ENCODE assay signal across 1 cellular context in the genomic region with DNA sequence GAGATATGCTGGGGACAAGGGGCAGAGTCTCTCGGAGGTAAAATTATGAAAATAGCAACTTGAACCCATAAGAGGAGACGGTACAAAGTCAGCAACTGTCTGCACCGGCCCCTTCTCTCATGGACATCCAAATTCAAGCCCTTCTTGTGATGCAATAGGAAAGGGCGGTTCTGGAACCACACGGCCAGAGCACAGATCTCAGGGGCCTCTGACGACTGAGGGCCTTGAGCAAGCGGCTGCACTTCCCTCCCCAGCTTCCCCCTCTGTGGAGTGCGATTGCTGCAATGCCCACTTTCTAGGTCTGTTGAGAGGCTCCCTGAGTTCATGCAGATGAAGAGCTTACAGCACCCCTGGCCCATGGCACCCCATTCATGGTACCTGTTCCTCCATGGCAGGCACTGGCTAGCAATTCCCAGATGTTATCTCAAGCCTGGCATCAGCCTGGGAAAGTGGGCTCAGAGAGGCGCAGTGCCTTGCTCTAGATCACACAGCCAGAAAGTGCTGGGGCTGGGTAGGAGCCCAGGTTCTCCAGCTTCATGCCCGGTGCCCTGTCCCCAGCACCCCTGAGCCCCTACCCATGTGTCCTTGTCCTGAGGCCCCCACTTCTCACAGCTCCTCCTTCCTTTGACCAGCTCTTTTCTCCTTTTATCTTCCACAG.
TF ChIP-seq lines count a peak whose summit lies in the region.

No MANE protein-coding gene starts in this region.

TF ChIP-seq in HepG2, 621 proteins besides CTCF, POLR2A, EP300 and RAD21 (continued from another document and continues in another):
- TF ChIP-seq, protein P1, sequence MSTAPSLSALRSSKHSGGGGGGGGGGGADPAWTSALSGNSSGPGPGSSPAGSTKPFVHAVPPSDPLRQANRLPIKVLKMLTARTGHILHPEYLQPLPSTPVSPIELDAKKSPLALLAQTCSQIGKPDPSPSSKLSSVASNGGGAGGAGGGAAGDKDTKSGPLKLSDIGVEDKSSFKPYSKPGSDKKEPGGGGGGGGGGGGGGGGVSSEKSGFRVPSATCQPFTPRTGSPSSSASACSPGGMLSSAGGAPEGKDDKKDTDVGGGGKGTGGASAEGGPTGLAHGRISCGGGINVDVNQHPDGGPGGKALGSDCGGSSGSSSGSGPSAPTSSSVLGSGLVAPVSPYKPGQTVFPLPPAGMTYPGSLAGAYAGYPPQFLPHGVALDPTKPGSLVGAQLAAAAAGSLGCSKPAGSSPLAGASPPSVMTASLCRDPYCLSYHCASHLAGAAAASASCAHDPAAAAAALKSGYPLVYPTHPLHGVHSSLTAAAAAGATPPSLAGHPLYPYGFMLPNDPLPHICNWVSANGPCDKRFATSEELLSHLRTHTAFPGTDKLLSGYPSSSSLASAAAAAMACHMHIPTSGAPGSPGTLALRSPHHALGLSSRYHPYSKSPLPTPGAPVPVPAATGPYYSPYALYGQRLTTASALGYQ (CRISPR knock-in tag; IDR thresholded peaks at IDR 0.05): no peak
- TF ChIP-seq, protein P2, sequence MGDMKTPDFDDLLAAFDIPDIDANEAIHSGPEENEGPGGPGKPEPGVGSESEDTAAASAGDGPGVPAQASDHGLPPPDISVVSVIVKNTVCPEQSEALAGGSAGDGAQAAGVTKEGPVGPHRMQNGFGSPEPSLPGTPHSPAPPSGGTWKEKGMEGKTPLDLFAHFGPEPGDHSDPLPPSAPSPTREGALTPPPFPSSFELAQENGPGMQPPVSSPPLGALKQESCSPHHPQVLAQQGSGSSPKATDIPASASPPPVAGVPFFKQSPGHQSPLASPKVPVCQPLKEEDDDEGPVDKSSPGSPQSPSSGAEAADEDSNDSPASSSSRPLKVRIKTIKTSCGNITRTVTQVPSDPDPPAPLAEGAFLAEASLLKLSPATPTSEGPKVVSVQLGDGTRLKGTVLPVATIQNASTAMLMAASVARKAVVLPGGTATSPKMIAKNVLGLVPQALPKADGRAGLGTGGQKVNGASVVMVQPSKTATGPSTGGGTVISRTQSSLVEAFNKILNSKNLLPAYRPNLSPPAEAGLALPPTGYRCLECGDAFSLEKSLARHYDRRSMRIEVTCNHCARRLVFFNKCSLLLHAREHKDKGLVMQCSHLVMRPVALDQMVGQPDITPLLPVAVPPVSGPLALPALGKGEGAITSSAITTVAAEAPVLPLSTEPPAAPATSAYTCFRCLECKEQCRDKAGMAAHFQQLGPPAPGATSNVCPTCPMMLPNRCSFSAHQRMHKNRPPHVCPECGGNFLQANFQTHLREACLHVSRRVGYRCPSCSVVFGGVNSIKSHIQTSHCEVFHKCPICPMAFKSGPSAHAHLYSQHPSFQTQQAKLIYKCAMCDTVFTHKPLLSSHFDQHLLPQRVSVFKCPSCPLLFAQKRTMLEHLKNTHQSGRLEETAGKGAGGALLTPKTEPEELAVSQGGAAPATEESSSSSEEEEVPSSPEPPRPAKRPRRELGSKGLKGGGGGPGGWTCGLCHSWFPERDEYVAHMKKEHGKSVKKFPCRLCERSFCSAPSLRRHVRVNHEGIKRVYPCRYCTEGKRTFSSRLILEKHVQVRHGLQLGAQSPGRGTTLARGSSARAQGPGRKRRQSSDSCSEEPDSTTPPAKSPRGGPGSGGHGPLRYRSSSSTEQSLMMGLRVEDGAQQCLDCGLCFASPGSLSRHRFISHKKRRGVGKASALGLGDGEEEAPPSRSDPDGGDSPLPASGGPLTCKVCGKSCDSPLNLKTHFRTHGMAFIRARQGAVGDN (CRISPR knock-in tag; IDR thresholded peaks at IDR 0.05): peak; percentile 79
- TF ChIP-seq ATRX (CRISPR knock-in tag; IDR thresholded peaks at IDR 0.05; ENCODE audit: borderline replicate concordance): no peak
- TF ChIP-seq, protein P3, sequence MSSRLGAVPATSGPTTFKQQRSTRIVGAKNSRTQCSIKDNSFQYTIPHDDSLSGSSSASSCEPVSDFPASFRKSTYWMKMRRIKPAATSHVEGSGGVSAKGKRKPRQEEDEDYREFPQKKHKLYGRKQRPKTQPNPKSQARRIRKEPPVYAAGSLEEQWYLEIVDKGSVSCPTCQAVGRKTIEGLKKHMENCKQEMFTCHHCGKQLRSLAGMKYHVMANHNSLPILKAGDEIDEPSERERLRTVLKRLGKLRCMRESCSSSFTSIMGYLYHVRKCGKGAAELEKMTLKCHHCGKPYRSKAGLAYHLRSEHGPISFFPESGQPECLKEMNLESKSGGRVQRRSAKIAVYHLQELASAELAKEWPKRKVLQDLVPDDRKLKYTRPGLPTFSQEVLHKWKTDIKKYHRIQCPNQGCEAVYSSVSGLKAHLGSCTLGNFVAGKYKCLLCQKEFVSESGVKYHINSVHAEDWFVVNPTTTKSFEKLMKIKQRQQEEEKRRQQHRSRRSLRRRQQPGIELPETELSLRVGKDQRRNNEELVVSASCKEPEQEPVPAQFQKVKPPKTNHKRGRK (CRISPR knock-in tag; IDR thresholded peaks at IDR 0.05): no peak
- TF ChIP-seq SAFB2 (CRISPR knock-in tag; IDR thresholded peaks at IDR 0.05; ENCODE audit: borderline replicate concordance, low read depth): no peak
- no peak for TF ChIP-seq PLRG1 (conservative IDR thresholded peaks at IDR 0.05)
- TF ChIP-seq GLI4 (CRISPR knock-in tag; IDR thresholded peaks at IDR 0.05; ENCODE audit: borderline replicate concordance): no peak
- TF ChIP-seq RFX1 (IDR thresholded peaks at IDR 0.05): no peak
- TF ChIP-seq, protein P4, sequence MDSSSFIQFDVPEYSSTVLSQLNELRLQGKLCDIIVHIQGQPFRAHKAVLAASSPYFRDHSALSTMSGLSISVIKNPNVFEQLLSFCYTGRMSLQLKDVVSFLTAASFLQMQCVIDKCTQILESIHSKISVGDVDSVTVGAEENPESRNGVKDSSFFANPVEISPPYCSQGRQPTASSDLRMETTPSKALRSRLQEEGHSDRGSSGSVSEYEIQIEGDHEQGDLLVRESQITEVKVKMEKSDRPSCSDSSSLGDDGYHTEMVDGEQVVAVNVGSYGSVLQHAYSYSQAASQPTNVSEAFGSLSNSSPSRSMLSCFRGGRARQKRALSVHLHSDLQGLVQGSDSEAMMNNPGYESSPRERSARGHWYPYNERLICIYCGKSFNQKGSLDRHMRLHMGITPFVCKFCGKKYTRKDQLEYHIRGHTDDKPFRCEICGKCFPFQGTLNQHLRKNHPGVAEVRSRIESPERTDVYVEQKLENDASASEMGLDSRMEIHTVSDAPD (CRISPR knock-in tag; IDR thresholded peaks at IDR 0.05): no peak
- no peak for TF ChIP-seq ZNF562 (CRISPR knock-in tag; IDR thresholded peaks at IDR 0.05; ENCODE audit: borderline replicate concordance)
- TF ChIP-seq, protein P5, sequence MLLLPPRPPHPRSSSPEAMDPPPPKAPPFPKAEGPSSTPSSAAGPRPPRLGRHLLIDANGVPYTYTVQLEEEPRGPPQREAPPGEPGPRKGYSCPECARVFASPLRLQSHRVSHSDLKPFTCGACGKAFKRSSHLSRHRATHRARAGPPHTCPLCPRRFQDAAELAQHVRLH (CRISPR knock-in tag; IDR thresholded peaks at IDR 0.05; ENCODE audit: borderline replicate concordance, low read depth): no peak
- TF ChIP-seq YY1 (IDR thresholded peaks at IDR 0.05; ENCODE audit: insufficient read depth, insufficient replicate concordance, low read depth, low read length): peak; percentile 27
- 0 out of 2 replicates have a peak, but pooled peaks have one; percentile 42 for TF ChIP-seq ZNF570 (CRISPR knock-in tag; IDR thresholded peaks at IDR 0.05; ENCODE audit: borderline replicate concordance)
- no peak for TF ChIP-seq ISL2 (CRISPR knock-in tag; IDR thresholded peaks at IDR 0.05)
- peak; percentile 69 for TF ChIP-seq ZBTB21 (CRISPR knock-in tag; IDR thresholded peaks at IDR 0.05)
- TF ChIP-seq, protein P6, sequence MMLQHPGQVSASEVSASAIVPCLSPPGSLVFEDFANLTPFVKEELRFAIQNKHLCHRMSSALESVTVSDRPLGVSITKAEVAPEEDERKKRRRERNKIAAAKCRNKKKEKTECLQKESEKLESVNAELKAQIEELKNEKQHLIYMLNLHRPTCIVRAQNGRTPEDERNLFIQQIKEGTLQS (CRISPR knock-in tag; IDR thresholded peaks at IDR 0.05): peak; percentile 45; the same call in 1 of the 2 replicates
- peak; percentile 47; the same call in 1 of the 2 replicates for TF ChIP-seq NCOA2 (CRISPR knock-in tag; IDR thresholded peaks at IDR 0.05)
- TF ChIP-seq SOX13 (IDR thresholded peaks at IDR 0.05): no peak
- TF ChIP-seq SOX13 (CRISPR knock-in tag; conservative IDR thresholded peaks at IDR 0.05 in 1 of 2, IDR thresholded peaks at IDR 0.05 in 1 of 2): peak in 1 of 2 experiments; percentile 45; a peak in 2 of 4 replicates
- no peak for TF ChIP-seq KLF16 (CRISPR knock-in tag; IDR thresholded peaks at IDR 0.05)
- TF ChIP-seq HMGA1 (CRISPR knock-in tag; conservative IDR thresholded peaks at IDR 0.05): no peak
- no peak for TF ChIP-seq ZNF33A (CRISPR knock-in tag; IDR thresholded peaks at IDR 0.05; ENCODE audit: borderline replicate concordance)
- TF ChIP-seq ZSCAN20 (CRISPR knock-in tag; IDR thresholded peaks at IDR 0.05; ENCODE audit: borderline replicate concordance): no peak
- peak; percentile 42 for TF ChIP-seq RBFOX2 (IDR thresholded peaks at IDR 0.05; ENCODE audit: low read depth, low read length)
- no peak for TF ChIP-seq ZNF549 (CRISPR knock-in tag; IDR thresholded peaks at IDR 0.05)
- TF ChIP-seq SOX5 (CRISPR knock-in tag; IDR thresholded peaks at IDR 0.05; ENCODE audit: borderline replicate concordance): peak; percentile 21; the same call in 1 of the 2 replicates
- TF ChIP-seq CAMTA2 (CRISPR knock-in tag; IDR thresholded peaks at IDR 0.05; ENCODE audit: borderline replicate concordance): no peak
- peak; percentile 39; the same call in 1 of the 2 replicates for TF ChIP-seq POLR2G (IDR thresholded peaks at IDR 0.05; ENCODE audit: low read depth, low read length)
- no peak for TF ChIP-seq ZNF556 (CRISPR knock-in tag; IDR thresholded peaks at IDR 0.05; ENCODE audit: borderline replicate concordance)
- TF ChIP-seq, protein P7, sequence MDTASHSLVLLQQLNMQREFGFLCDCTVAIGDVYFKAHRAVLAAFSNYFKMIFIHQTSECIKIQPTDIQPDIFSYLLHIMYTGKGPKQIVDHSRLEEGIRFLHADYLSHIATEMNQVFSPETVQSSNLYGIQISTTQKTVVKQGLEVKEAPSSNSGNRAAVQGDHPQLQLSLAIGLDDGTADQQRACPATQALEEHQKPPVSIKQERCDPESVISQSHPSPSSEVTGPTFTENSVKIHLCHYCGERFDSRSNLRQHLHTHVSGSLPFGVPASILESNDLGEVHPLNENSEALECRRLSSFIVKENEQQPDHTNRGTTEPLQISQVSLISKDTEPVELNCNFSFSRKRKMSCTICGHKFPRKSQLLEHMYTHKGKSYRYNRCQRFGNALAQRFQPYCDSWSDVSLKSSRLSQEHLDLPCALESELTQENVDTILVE (CRISPR knock-in tag; IDR thresholded peaks at IDR 0.05): no peak
- TF ChIP-seq, protein P8, sequence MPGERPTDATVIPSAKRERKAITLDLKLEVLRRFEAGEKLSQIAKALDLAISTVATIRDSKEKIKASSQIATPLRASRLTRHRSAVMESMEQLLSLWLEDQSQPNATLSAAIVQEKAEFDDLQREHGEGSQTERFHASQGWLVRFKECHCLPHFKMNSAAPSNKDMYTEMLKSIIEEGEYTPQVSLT (CRISPR knock-in tag; IDR thresholded peaks at IDR 0.05; ENCODE audit: borderline replicate concordance, low read depth): no peak
- TF ChIP-seq, protein P9, sequence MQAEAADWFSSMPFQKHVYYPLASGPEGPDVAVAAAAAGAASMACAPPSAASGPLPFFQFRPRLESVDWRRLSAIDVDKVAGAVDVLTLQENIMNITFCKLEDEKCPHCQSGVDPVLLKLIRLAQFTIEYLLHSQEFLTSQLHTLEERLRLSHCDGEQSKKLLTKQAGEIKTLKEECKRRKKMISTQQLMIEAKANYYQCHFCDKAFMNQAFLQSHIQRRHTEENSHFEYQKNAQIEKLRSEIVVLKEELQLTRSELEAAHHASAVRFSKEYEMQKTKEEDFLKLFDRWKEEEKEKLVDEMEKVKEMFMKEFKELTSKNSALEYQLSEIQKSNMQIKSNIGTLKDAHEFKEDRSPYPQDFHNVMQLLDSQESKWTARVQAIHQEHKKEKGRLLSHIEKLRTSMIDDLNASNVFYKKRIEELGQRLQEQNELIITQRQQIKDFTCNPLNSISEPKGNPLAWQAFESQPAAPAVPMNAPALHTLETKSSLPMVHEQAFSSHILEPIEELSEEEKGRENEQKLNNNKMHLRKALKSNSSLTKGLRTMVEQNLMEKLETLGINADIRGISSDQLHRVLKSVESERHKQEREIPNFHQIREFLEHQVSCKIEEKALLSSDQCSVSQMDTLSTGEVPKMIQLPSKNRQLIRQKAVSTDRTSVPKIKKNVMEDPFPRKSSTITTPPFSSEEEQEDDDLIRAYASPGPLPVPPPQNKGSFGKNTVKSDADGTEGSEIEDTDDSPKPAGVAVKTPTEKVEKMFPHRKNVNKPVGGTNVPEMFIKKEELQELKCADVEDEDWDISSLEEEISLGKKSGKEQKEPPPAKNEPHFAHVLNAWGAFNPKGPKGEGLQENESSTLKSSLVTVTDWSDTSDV (CRISPR knock-in tag; IDR thresholded peaks at IDR 0.05): peak; percentile 52; the same call in 1 of the 2 replicates
- TF ChIP-seq, protein P10, sequence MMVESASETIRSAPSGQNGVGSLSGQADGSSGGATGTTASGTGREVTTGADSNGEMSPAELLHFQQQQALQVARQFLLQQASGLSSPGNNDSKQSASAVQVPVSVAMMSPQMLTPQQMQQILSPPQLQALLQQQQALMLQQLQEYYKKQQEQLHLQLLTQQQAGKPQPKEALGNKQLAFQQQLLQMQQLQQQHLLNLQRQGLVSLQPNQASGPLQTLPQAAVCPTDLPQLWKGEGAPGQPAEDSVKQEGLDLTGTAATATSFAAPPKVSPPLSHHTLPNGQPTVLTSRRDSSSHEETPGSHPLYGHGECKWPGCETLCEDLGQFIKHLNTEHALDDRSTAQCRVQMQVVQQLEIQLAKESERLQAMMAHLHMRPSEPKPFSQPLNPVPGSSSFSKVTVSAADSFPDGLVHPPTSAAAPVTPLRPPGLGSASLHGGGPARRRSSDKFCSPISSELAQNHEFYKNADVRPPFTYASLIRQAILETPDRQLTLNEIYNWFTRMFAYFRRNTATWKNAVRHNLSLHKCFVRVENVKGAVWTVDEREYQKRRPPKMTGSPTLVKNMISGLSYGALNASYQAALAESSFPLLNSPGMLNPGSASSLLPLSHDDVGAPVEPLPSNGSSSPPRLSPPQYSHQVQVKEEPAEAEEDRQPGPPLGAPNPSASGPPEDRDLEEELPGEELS (CRISPR knock-in tag; IDR thresholded peaks at IDR 0.05): no peak; the same call in 1 of the 2 replicates
- TF ChIP-seq KAT7 (CRISPR knock-in tag; IDR thresholded peaks at IDR 0.05; ENCODE audit: borderline replicate concordance): no peak
- TF ChIP-seq KDM5B (CRISPR knock-in tag; IDR thresholded peaks at IDR 0.05; ENCODE audit: borderline replicate concordance): peak; percentile 32; the same call in 1 of the 2 replicates
- TF ChIP-seq TOPORS (CRISPR knock-in tag; IDR thresholded peaks at IDR 0.05): no peak
- peak; percentile 51; the same call in 1 of the 2 replicates for TF ChIP-seq HOXA3 (CRISPR knock-in tag; IDR thresholded peaks at IDR 0.05)
- no peak for TF ChIP-seq ELF1 (CRISPR knock-in tag; IDR thresholded peaks at IDR 0.05)
- TF ChIP-seq, protein P11, sequence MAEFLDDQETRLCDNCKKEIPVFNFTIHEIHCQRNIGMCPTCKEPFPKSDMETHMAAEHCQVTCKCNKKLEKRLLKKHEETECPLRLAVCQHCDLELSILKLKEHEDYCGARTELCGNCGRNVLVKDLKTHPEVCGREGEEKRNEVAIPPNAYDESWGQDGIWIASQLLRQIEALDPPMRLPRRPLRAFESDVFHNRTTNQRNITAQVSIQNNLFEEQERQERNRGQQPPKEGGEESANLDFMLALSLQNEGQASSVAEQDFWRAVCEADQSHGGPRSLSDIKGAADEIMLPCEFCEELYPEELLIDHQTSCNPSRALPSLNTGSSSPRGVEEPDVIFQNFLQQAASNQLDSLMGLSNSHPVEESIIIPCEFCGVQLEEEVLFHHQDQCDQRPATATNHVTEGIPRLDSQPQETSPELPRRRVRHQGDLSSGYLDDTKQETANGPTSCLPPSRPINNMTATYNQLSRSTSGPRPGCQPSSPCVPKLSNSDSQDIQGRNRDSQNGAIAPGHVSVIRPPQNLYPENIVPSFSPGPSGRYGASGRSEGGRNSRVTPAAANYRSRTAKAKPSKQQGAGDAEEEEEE (CRISPR knock-in tag; IDR thresholded peaks at IDR 0.05; ENCODE audit: borderline replicate concordance): no peak
- TF ChIP-seq HNF4A (CRISPR knock-in tag; IDR thresholded peaks at IDR 0.05): peak; percentile 48
